21 cellular contexts compared by ENCODE assay signal in genomic region chr5:4553130-4553529, GRCh38.
"Had no signal": no experiment of that assay in that cellular context is flagged by ENCODE, and none has a peak within 500 bp of the region (broad histone marks: within the 10 kb centered on the region; RNA-seq: fewer than 3 reads in every experiment).

No MANE protein-coding gene starts in this region.

- H3K4me3 Mint-ChIP-seq: activated B cell treated with CpG ODN at 0.5 μM for 24 hours; activated CD4-positive, alpha-beta memory T cell treated with anti-CD3 and anti-CD28 coated beads for 36 hours; activated naive CD8-positive, alpha-beta T cell treated with anti-CD3 and anti-CD28 coated beads for 36 hours; natural killer cell treated with Interleukin-12 subunit alpha and Interleukin-12 subunit beta and Interleukin-15 and Interleukin-18, amount 100 ng/mL, for 72 hours; T-helper 2 cell treated with Interferon-gamma antibody and Interleukin-4, amounts not matched to agents 5 μg/mL and 100 μg/mL, for 36 hours had no signal

- H3K36me3 Mint-ChIP-seq: activated CD4-positive, alpha-beta memory T cell treated with anti-CD3 and anti-CD28 coated beads for 36 hours; activated naive CD8-positive, alpha-beta T cell treated with anti-CD3 and anti-CD28 coated beads for 36 hours; natural killer cell treated with Interleukin-12 subunit alpha and Interleukin-12 subunit beta and Interleukin-15 and Interleukin-18, amount 100 ng/mL, for 72 hours had no signal

- DNase-seq: activated B cell treated with CpG ODN at 0.5 μM for 24 hours; activated CD4-positive, alpha-beta memory T cell treated with anti-CD3 and anti-CD28 coated beads for 36 hours; activated CD4-positive, alpha-beta T cell treated with anti-CD3 and anti-CD28 coated beads for 4 hours; activated naive CD4-positive, alpha-beta T cell treated with Interleukin-2 at 50 U/mL for 16 hours; activated naive CD8-positive, alpha-beta T cell treated with anti-CD3 and anti-CD28 coated beads for 36 hours; activated T-cell treated with anti-CD3 and anti-CD28 coated beads, Interleukin-2, amount 50 U/mL, for 48 hours; central memory CD4-positive, alpha-beta T cell; effector memory CD4-positive, alpha-beta T cell; foreskin melanocyte; hypothalamus; left ventricle myocardium superior; mammary epithelial cell; midbrain; pancreas; psoas muscle; stimulated activated CD4-positive, alpha-beta T cell treated with anti-CD3 and anti-CD28 coated beads, Interleukin-4, amount 100 ng/mL, for 4 hours; stimulated activated naive CD8-positive, alpha-beta T cell treated with anti-CD3 and anti-CD28 coated beads, Interleukin-15, Interleukin-2, amounts not matched to agents 100 U/mL and 50 U/mL, for 24 hours; upper lobe of left lung had no signal

- H3K4me1 Mint-ChIP-seq: activated B cell treated with CpG ODN at 0.5 μM for 24 hours; activated naive CD8-positive, alpha-beta T cell treated with anti-CD3 and anti-CD28 coated beads for 36 hours had no signal

- ATAC-seq: esophagus mucosa; left ventricle myocardium superior; natural killer cell treated with Interleukin-12 subunit alpha and Interleukin-12 subunit beta and Interleukin-15 and Interleukin-18, amount 100 ng/mL, for 72 hours; pancreas; psoas muscle; stimulated activated naive CD8-positive, alpha-beta T cell treated with anti-CD3 and anti-CD28 coated beads, Interleukin-15, Interleukin-2, amounts not matched to agents 100 U/mL and 50 U/mL, for 24 hours had no signal

- H3K9me3 Mint-ChIP-seq: activated B cell treated with CpG ODN at 0.5 μM for 24 hours had no signal

- H3K27me3 Mint-ChIP-seq: activated B cell treated with CpG ODN at 0.5 μM for 24 hours; activated CD4-positive, alpha-beta memory T cell treated with anti-CD3 and anti-CD28 coated beads for 36 hours; activated naive CD8-positive, alpha-beta T cell treated with anti-CD3 and anti-CD28 coated beads for 36 hours; natural killer cell treated with Interleukin-12 subunit alpha and Interleukin-12 subunit beta and Interleukin-15 and Interleukin-18, amount 100 ng/mL, for 72 hours had no signal

- H3K27ac Mint-ChIP-seq: activated B cell treated with CpG ODN at 0.5 μM for 24 hours; activated CD4-positive, alpha-beta memory T cell treated with anti-CD3 and anti-CD28 coated beads for 36 hours; activated naive CD8-positive, alpha-beta T cell treated with anti-CD3 and anti-CD28 coated beads for 36 hours; natural killer cell treated with Interleukin-12 subunit alpha and Interleukin-12 subunit beta and Interleukin-15 and Interleukin-18, amount 100 ng/mL, for 72 hours; T-helper 2 cell treated with Interferon-gamma antibody and Interleukin-4, amounts not matched to agents 5 μg/mL and 100 μg/mL, for 36 hours had no signal
